ENCODE assay signal across 11 cellular contexts in the genomic region with DNA sequence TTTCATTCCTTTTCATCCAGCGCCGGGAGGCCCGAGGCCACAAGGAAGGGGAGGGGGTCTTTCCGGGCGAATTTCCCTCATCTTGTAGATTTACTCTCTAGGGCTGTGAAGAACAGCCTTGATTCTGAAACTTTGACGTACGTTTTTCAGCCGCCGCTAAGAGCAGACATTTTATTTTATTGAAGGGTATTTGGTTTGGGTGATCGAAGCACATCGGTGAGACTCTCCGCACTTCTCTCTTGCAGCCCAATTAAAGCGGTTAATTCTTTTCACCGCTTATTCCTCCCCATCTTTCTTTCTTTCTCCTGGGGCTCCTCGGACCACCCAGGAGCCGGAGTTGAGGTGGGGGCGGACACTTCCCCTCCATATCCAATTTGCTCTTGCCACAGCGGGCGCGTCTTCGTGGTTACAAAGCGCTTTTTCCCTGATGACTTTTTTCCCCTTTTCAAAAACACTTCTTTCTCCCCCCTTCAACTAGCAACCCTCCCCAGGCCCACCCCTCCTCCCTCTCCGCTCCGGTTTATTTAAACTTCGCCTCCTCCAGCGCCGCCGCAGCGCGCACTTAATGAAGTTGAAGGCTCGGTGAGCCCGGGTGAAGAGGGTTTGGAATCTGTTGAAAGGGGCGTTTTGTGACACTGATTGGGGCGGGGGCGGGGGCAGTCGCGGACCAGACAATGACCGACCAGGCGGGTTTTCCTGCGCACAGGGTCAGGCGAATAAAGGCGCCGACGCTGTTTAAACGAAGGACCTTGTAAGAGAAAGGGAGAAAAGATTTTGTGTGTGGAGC. TPM values are rescaled to one million over a fixed set of nuclear protein-coding genes. Genes with fewer than 3 reads are reported as not detected.
DNase-seq lines count a peak whose midpoint lies in the region; ATAC-seq and TF ChIP-seq lines count a peak whose summit lies in the region.
"Had no signal": no experiment of that assay in that cellular context is flagged by ENCODE, and none has a peak within 500 bp of the region (broad histone marks: within the 10 kb centered on the region; RNA-seq: fewer than 3 reads in every experiment).

No MANE protein-coding gene starts in this region.

- H3K4me3 ChIP-seq in mucosa of rectum (ENCODE audit: low read length in 2 of 2): peak overlapping the region; percentile 71 to 87
- peak overlapping the region; percentile 5 to 79 (median 16) for H3K4me3 ChIP-seq in tibial nerve
- H3K4me3 ChIP-seq in mammary epithelial cell (replicated peaks in 1 of 3; ENCODE audit: insufficient read depth in 1 of 3, low read depth in 2 of 3, low read length in 3 of 3): no peak overlapping the region

- H3K9me3 ChIP-seq in mucosa of rectum (ENCODE audit: control insufficient read depth in 2 of 2, low read length in 2 of 2) (no peaks in the 10 kb centered on the region), tibial nerve (no peaks in the 10 kb centered on the region), mammary epithelial cell (replicated peaks; ENCODE audit: insufficient read depth, low read length) (peaks cover 12% of the 10 kb centered on the region)

- in situ Hi-C loops in mammary epithelial cell (cut with MboI; ENCODE audit: low sequenced_read_pairs in 2 of 2): no loop called here

- H3K27me3 ChIP-seq in mucosa of rectum (ENCODE audit: control insufficient read depth in 2 of 2, insufficient read depth in 2 of 2, low read length in 2 of 2) (peaks cover 28 to 48% of the 10 kb centered on the region in 2 donors), tibial nerve (peaks cover 0 to 94% of the 10 kb centered on the region in 2 donors), mammary epithelial cell (ENCODE audit: insufficient read depth, low read length) (peaks cover 51% of the 10 kb centered on the region)

- CTCF ChIA-PET in mammary epithelial cell (lab: Charles Lee; ENCODE audit: low non-redundant PET): no interaction called here

- peak overlapping the region; percentile 76 to 83 for H3K4me3 Mint-ChIP-seq in activated T-cell treated with anti-CD3 and anti-CD28 coated beads, Interleukin-2, amount 50 U/mL, for 72 hours
- H3K4me3 Mint-ChIP-seq in brain: peak overlapping the region; percentile 37 to 79 (median 73)

- dilution Hi-C loops in mammary epithelial cell (cut with HindIII; ENCODE audit: low sequenced_read_pairs): loop anchor here (5.0 kb wide), 1 partner anchor 254 kb away; no protein-coding TSS in a partner anchor

- ATAC-seq in activated T-cell treated with anti-CD3 and anti-CD28 coated beads, Interleukin-2, amount 50 U/mL, for 72 hours (replicated peaks in 1 of 2): no peak
- no peak for ATAC-seq in GM19328 (IDR thresholded peaks at IDR 0.05; ENCODE audit: unreplicated experiment)

- no peaks in the 10 kb centered on the region for H4K20me1 ChIP-seq in mammary epithelial cell (ENCODE audit: insufficient read depth, low read length)

- BruUV-seq in mammary epithelial cell (replicated peaks; lab: Mats Ljungman, UMichigan): no TSS peak

- no peak overlapping the region for H3K4me2 ChIP-seq in mammary epithelial cell (ENCODE audit: insufficient read depth, low read depth, low read length)

- peaks cover 0 to 5% of the 10 kb centered on the region in 2 donors for H3K36me3 ChIP-seq in mucosa of rectum (ENCODE audit: control insufficient read depth in 2 of 2, insufficient read depth in 2 of 2, low read length in 2 of 2)
- H3K36me3 ChIP-seq in tibial nerve: no peaks in the 10 kb centered on the region
- H3K36me3 ChIP-seq in mammary epithelial cell (ENCODE audit: insufficient read depth, low read length): no peaks in the 10 kb centered on the region

- no peak for DNase-seq in activated T-cell treated with anti-CD3 and anti-CD28 coated beads, Interleukin-2, amount 50 U/mL, for 72 hours
- DNase-seq in activated T-cell treated with anti-CD3 and anti-CD28 coated beads for 4 hours (no peak), tibial nerve (ENCODE audit: low spot score in 2 of 2) (no peak), AG20443 (ENCODE audit: low spot score) (no peak), mammary epithelial cell (no peak)

- peaks cover 26% of the 10 kb centered on the region for H3K4me1 Mint-ChIP-seq in activated T-cell treated with anti-CD3 and anti-CD28 coated beads, Interleukin-2, amount 50 U/mL, for 72 hours (ENCODE audit: low read depth)
- peaks cover 24% of the 10 kb centered on the region for H3K4me1 Mint-ChIP-seq in brain

- TF ChIP-seq CTCF in brain (conservative IDR thresholded peaks at IDR 0.05): no peak
- TF ChIP-seq CTCF in tibial nerve (IDR thresholded peaks at IDR 0.05): no peak
- TF ChIP-seq CTCF in mammary epithelial cell (conservative IDR thresholded peaks at IDR 0.05 in 1 of 2, IDR thresholded peaks at IDR 0.05 in 1 of 2; ENCODE audit: extremely low read depth in 1 of 2, insufficient read depth in 1 of 2, low read depth in 1 of 2, low read length in 2 of 2): no peak

- 23% methylated on average over 45 of the region's 45 CpGs for WGBS in tibial nerve, 2 donors
- WGBS in mammary epithelial cell (ENCODE audit: low coverage, missing lambda C conversion rate): 36% methylated on average over 30 of the region's 45 CpGs

- H2AFZ ChIP-seq in mammary epithelial cell (ENCODE audit: low read depth, low read length): no peak overlapping the region

- H3K9ac ChIP-seq in mucosa of rectum (ENCODE audit: low read depth in 1 of 2, low read length in 2 of 2) (peak overlapping the region; percentile 70 to 94), mammary epithelial cell (ENCODE audit: insufficient read depth, low read length) (no peak overlapping the region)

- H3K4me1 ChIP-seq in mucosa of rectum (ENCODE audit: control insufficient read depth in 2 of 2, insufficient read depth in 2 of 2, low read length in 2 of 2): peaks cover 21 to 28% of the 10 kb centered on the region in 2 donors
- peaks cover 0 to 33% (median 0%) of the 10 kb centered on the region in 4 donors for H3K4me1 ChIP-seq in tibial nerve
- no peaks in the 10 kb centered on the region for H3K4me1 ChIP-seq in mammary epithelial cell (ENCODE audit: insufficient read depth, low read length)

- no peak for TF ChIP-seq POLR2A in tibial nerve (IDR thresholded peaks at IDR 0.05)

- H3K27ac ChIP-seq in mucosa of rectum (ENCODE audit: low read depth in 2 of 2, low read length in 2 of 2) (peak overlapping the region; percentile 35 to 50), tibial nerve (peak overlapping the region in 3 of 4 donors; percentile 47 to 84 (median 83)), mammary epithelial cell (ENCODE audit: insufficient read depth, low read depth, low read length) (no peak overlapping the region)

- intact Hi-C loops in mammary epithelial cell (cut with micrococcal nuclease): no loop called here

- no peaks in the 10 kb centered on the region for H3K9me3 Mint-ChIP-seq in activated T-cell treated with anti-CD3 and anti-CD28 coated beads, Interleukin-2, amount 50 U/mL, for 72 hours
- peaks cover 0 to 6% (median 2%) of the 10 kb centered on the region in 5 experiments for H3K9me3 Mint-ChIP-seq in brain

- H3K79me2 ChIP-seq in mammary epithelial cell (ENCODE audit: insufficient read depth, low read length): no peaks in the 10 kb centered on the region

- no peaks in the 10 kb centered on the region for H3K27me3 Mint-ChIP-seq in activated T-cell treated with anti-CD3 and anti-CD28 coated beads, Interleukin-2, amount 50 U/mL, for 72 hours (ENCODE audit: low read depth)
- no peaks in the 10 kb centered on the region for H3K27me3 Mint-ChIP-seq in brain

- H3K36me3 Mint-ChIP-seq in activated T-cell treated with anti-CD3 and anti-CD28 coated beads, Interleukin-2, amount 50 U/mL, for 72 hours (ENCODE audit: insufficient read depth in 2 of 2): peaks cover 1 to 3% of the 10 kb centered on the region in 2 donors
- no peaks in the 10 kb centered on the region for H3K36me3 Mint-ChIP-seq in brain

- no peak for TF ChIP-seq EP300 in tibial nerve (IDR thresholded peaks at IDR 0.05)

- H3K27ac Mint-ChIP-seq in activated T-cell treated with anti-CD3 and anti-CD28 coated beads, Interleukin-2, amount 50 U/mL, for 72 hours: no peak overlapping the region
- H3K27ac Mint-ChIP-seq in brain: no peak overlapping the region

RNA-seq across cellular contexts. Expression of a gene that starts 5.9 kb away (rescaled TPM):
- total RNA-seq in activated T-cell treated with anti-CD3 and anti-CD28 coated beads, Interleukin-2, amount 50 U/mL, for 72 hours: under 1 TPM; 0.14 to 0.28 TPM
- polyA plus RNA-seq in brain (ENCODE audit: insufficient read depth, low read depth, low replicate concordance) (0.49 TPM), mammary epithelial cell (0.16 TPM)
- total RNA-seq in tibial nerve (10 to 100 TPM; 11.7 to 34.7 (median 27.6) TPM), mammary epithelial cell (1 to 10 TPM in 1 of 2 donors, under 1 TPM in 1; 0.50 to 1.1 TPM)
- not detected for polyA minus RNA-seq in mammary epithelial cell

RNA-seq across cellular contexts. Expression of a gene that starts 27.6 kb away (rescaled TPM):
- total RNA-seq in activated T-cell treated with anti-CD3 and anti-CD28 coated beads, Interleukin-2, amount 50 U/mL, for 72 hours: not detected
- polyA plus RNA-seq in brain (ENCODE audit: insufficient read depth, low read depth, low replicate concordance): 0.95 TPM
- under 1 TPM in 2 of 4 donors, not detected in 2; 0.21 to 0.98 TPM for total RNA-seq in tibial nerve
- not detected for total RNA-seq in mammary epithelial cell
- polyA plus RNA-seq in mammary epithelial cell: 0.03 TPM
- not detected for polyA minus RNA-seq in mammary epithelial cell
- total RNA-seq: dermis microvascular lymphatic vessel endothelial cell, fibroblast of villous mesenchyme had no signal
- polyA plus RNA-seq: keratinocyte had no signal

Comparison
In these comparisons a context has a peak if more than half of its experiments do, and no peak if none do; other contexts are left out.
1. H3K4me3 ChIP-seq: peak in mucosa of rectum (2 of 2) and tibial nerve (4 of 4); none in mammary epithelial cell (0 of 3).
2. RNA of a gene that starts 5.9 kb away (total RNA-seq): 11.7 to 34.7 TPM in tibial nerve; 0.50 to 1.1 TPM in mammary epithelial cell and 0.14 to 0.28 TPM in activated T-cell treated with anti-CD3 and anti-CD28 coated beads, Interleukin-2, amount 50 U/mL, for 72 hours; every median in the first group is over 4 times any median in the second.